Comparison of ENCODE assay signal across 8 cellular contexts in genomic region chr6:99995916-99996315, GRCh38. TPM values are rescaled to one million over a fixed set of nuclear protein-coding genes. Genes with fewer than 3 reads are reported as not detected.
"Had no signal": no experiment of that assay in that cellular context is flagged by ENCODE, and none has a peak within 500 bp of the region (broad histone marks: within the 10 kb centered on the region; RNA-seq: fewer than 3 reads in every experiment).

No MANE protein-coding gene starts in this region.

- H3K4me3 Mint-ChIP-seq: H9 had no signal

- H3K27ac Mint-ChIP-seq: H9 had no signal

- H2AFZ ChIP-seq: GM23248 had no signal

- H3K9me3 Mint-ChIP-seq: H9 had no signal

- ATAC-seq: K562 had no signal

- H3K9ac ChIP-seq: GM23248 had no signal

- DNase-seq: GM23248, H9, HCEC 1CT, IMR-90, KG1 had no signal

- H3K4me3 ChIP-seq: GM23248, K562 had no signal

- H3K27ac ChIP-seq: GM23248 had no signal

RNA-seq across cellular contexts. Expression of gene MCHR2, which starts 1.9 kb away (rescaled TPM):
- total RNA-seq: GM23248, H1, H9, HT-29, IMR-90, K562 had no signal
- polyA plus RNA-seq: GM23248, H1, IMR-90, K562 had no signal
